In the genomic region with DNA sequence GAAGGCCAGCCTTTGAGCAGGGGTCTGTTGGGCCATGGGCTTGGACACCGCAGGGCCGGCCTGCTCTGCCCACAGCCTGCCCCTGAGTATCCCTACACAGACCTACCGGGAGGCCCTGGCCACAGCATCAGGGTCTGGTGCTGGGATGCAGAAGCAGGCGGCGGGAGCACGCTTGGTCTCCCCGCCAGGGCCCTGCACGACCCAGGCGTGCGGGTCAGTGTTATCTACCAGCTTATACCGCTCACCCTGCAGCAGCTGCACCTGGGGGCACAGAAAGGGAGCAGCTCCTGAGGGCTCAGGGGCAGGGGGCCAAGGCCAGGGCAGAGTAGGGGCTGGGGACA, we compare ENCODE assay signal across 19 cellular contexts.
"Had no signal": no experiment of that assay in that cellular context is flagged by ENCODE, and none has a peak within 500 bp of the region (broad histone marks: within the 10 kb centered on the region; RNA-seq: fewer than 3 reads in every experiment).

No MANE protein-coding gene starts in this region.

- H3K9me3 ChIP-seq: MG63, SJCRH30 had no signal

- H3K27ac ChIP-seq: SJCRH30 had no signal

- H3K27me3 ChIP-seq: MG63, SJCRH30 had no signal

- DNase-seq: Karpas-422, KG1, MG63, NCI-H1092, NCI-H1105 treated with DMSO at 0.1 percent for 48 hours, NCI-H1417 treated with DMSO at 0.1 percent for 48 hours, NCI-H146, NCI-H1694 treated with DMSO at 0.1 percent for 48 hours, NCI-H1930, NCI-H2081 treated with DMSO at 0.1 percent for 48 hours, NCI-H2171 treated with DMSO at 0.1 percent for 48 hours, NCI-H524, NCI-H526 treated with DMSO at 0.1 percent for 48 hours, NCI-H748 treated with DMSO at 0.1 percent for 48 hours, RPMI8226, SHP77, SW 1271, T-cell had no signal

- H3K36me3 ChIP-seq: MG63, SJCRH30 had no signal

- H3K4me3 ChIP-seq: MG63, SJCRH30 had no signal

- ATAC-seq: T-cell had no signal
